15 cellular contexts compared by ENCODE assay signal in genomic region chr13:35472308-35473008, GRCh38.
A peak's percentile ranks its signal among the peaks of the same experiment; 100 is the strongest.
DNase-seq lines count a peak whose midpoint lies in the region; TF ChIP-seq lines count a peak whose summit lies in the region.
"Had no signal": no experiment of that assay in that cellular context is flagged by ENCODE, and none has a peak within 500 bp of the region (broad histone marks: within the 10 kb centered on the region; RNA-seq: fewer than 3 reads in every experiment).

No MANE protein-coding gene starts in this region.

- H3K27me3 ChIP-seq in OCI-LY1 (ENCODE audit: insufficient read depth, low read length), result no peaks in the 10 kb centered on the region

- H3F3A ChIP-seq in OCI-LY1 (ENCODE audit: insufficient read depth, low read length), result no peaks in the 10 kb centered on the region

- no peaks in the 10 kb centered on the region for H3K9me3 ChIP-seq in OCI-LY1 (ENCODE audit: low read length)

- H3K4me2 ChIP-seq in OCI-LY1 (ENCODE audit: low read length), result peak overlapping the region; percentile 96; the same call in 1 of the 2 replicates

- no peaks in the 10 kb centered on the region for H3K36me3 ChIP-seq in OCI-LY1 (ENCODE audit: insufficient read depth, low read length)

- H3K4me3 ChIP-seq in OCI-LY1 (ENCODE audit: low read depth, low read length, poor library complexity, severe bottlenecking) (peak overlapping the region; percentile 88), retinal pigment epithelial cell (ENCODE audit: low read length) (peak overlapping the region; percentile 96)

- H3K9ac ChIP-seq in OCI-LY1 (ENCODE audit: low read length), result no peak overlapping the region

- H3K4me1 ChIP-seq in OCI-LY1 (ENCODE audit: insufficient read depth, low read length, severe bottlenecking), result peaks cover 8% of the 10 kb centered on the region

- no peak overlapping the region for H2AFZ ChIP-seq in OCI-LY1 (ENCODE audit: low read length)

- H3K9me2 ChIP-seq in OCI-LY1 (ENCODE audit: low read depth, low read length), result no peaks in the 10 kb centered on the region

- H3K27ac ChIP-seq in OCI-LY1 (ENCODE audit: low read depth, low read length, poor library complexity, severe bottlenecking), result no peak overlapping the region
- H3K27ac ChIP-seq: C4-2B had no signal

- TF ChIP-seq CTCF in OCI-LY1 (IDR thresholded peaks at IDR 0.05; ENCODE audit: low read length), result no peak
- no peak for TF ChIP-seq CTCF in retinal pigment epithelial cell (conservative IDR thresholded peaks at IDR 0.05; ENCODE audit: low read depth, low read length)

- no peaks in the 10 kb centered on the region for H4K20me1 ChIP-seq in OCI-LY1 (ENCODE audit: insufficient read depth, low read length)

- DNase-seq in ELR (ENCODE audit: low read depth), result peak; percentile 70
- peak; percentile 72 for DNase-seq in fibroblast of peridontal ligament (ENCODE audit: extremely low read depth)
- no peak for DNase-seq in retinal pigment epithelial cell (ENCODE audit: low read depth)
- no peak for DNase-seq in NCI-H1436 treated with DMSO at 0.1 percent for 48 hours (lab: John Stamatoyannopoulos, UW)
- DNase-seq in activated T-cell treated with anti-CD3 and anti-CD28 coated beads, Interleukin-2, amount 50 U/mL, for 48 hours, result no peak
- DNase-seq in T-helper 9 cell, result no peak
- DNase-seq in medulla oblongata (ENCODE audit: extremely low spot score), result no peak
- DNase-seq: activated CD8-positive, alpha-beta memory T cell treated with anti-CD3 and anti-CD28 coated beads for 24 hours; activated naive CD4-positive, alpha-beta T cell treated with anti-CD3 and anti-CD28 coated beads for 36 hours; erythroblast; NCI-H1048; stimulated activated naive CD8-positive, alpha-beta T cell treated with anti-CD3 and anti-CD28 coated beads, Interleukin-15, amount 100 ng/mL, for 72 hours; T1000 had no signal

- H3K79me2 ChIP-seq in OCI-LY1 (ENCODE audit: insufficient read depth, low read length), result peaks cover 13% of the 10 kb centered on the region

Comparison
In these comparisons a context has a peak if more than half of its experiments do, and no peak if none do; other contexts are left out.
1. DNase-seq: peak in ELR (single experiment) and fibroblast of peridontal ligament (single experiment); none in retinal pigment epithelial cell (single experiment), NCI-H1436 treated with DMSO at 0.1 percent for 48 hours (single experiment), activated T-cell treated with anti-CD3 and anti-CD28 coated beads, Interleukin-2, amount 50 U/mL, for 48 hours (0 of 2), T-helper 9 cell (single experiment) and medulla oblongata (single experiment).